In genomic region chr10:16988900-16989299, GRCh38 we compare ENCODE assay signal across 19 cellular contexts.
DNase-seq lines count a peak whose midpoint lies in the region; ATAC-seq, FAIRE-seq and TF ChIP-seq lines count a peak whose summit lies in the region.
"Had no signal": no experiment of that assay in that cellular context is flagged by ENCODE, and none has a peak within 500 bp of the region (broad histone marks: within the 10 kb centered on the region; RNA-seq: fewer than 3 reads in every experiment).

No MANE protein-coding gene starts in this region.

- TF ChIP-seq CTCF in Panc1 (IDR thresholded peaks at IDR 0.05), result no peak
- TF ChIP-seq CTCF in K562 (IDR thresholded peaks at IDR 0.05 in 2 of 3, conservative IDR thresholded peaks at IDR 0.05 in 1 of 3; ENCODE audit: insufficient read depth in 2 of 3, low read depth in 1 of 3, low read length in 3 of 3), result no peak
- no peak for TF ChIP-seq CTCF in neural progenitor cell (IDR thresholded peaks at IDR 0.05)
- TF ChIP-seq CTCF in D721Med (IDR thresholded peaks at IDR 0.05; ENCODE audit: insufficient read depth, missing control alignments), result no peak

- peaks cover 10% of the 10 kb centered on the region for H3K9me3 Mint-ChIP-seq in neural progenitor cell
- H3K9me3 Mint-ChIP-seq in activated naive CD8-positive, alpha-beta T cell treated with anti-CD3 and anti-CD28 coated beads, Interleukin-2, amount 50 U/mL, for 24 hours, result no peaks in the 10 kb centered on the region
- H3K9me3 Mint-ChIP-seq: CD4-positive, alpha-beta T cell had no signal

- intact Hi-C loops in Panc1 (cut with micrococcal nuclease; ENCODE audit: unreplicated experiment), result no loop called here
- intact Hi-C loops in K562 (cut with micrococcal nuclease), result no loop called here

- H3K9ac ChIP-seq in K562 (ENCODE audit: insufficient read depth in 1 of 2, low read depth in 2 of 2, low read length in 2 of 2), result no peak overlapping the region
- H3K9ac ChIP-seq in neural progenitor cell, result no peak overlapping the region

- H4K20me1 ChIP-seq in K562 (replicated peaks; ENCODE audit: control insufficient read depth, insufficient read depth, low read length) (no peaks in the 10 kb centered on the region), neural progenitor cell (ENCODE audit: low read depth) (no peaks in the 10 kb centered on the region)

- CTCF ChIA-PET in Panc1 (lab: Charles Lee), result no interaction called here
- CTCF ChIA-PET in K562 (lab: Yijun Ruan, JAX; ENCODE audit: low intra/inter-chr PET ratio), result no interaction called here

- TF ChIP-seq RAD21 in K562 (CRISPR knock-in tag; conservative IDR thresholded peaks at IDR 0.05 in 1 of 2, IDR thresholded peaks at IDR 0.05 in 1 of 2), result no peak

- H3K9me1 ChIP-seq in K562 (ENCODE audit: control insufficient read depth, insufficient read depth, low read length), result no peaks in the 10 kb centered on the region

- no peak for TF ChIP-seq EP300 in K562 (IDR thresholded peaks at IDR 0.05; ENCODE audit: low read length)

- H3K4me1 ChIP-seq in Panc1 (ENCODE audit: control insufficient read depth, insufficient read depth, low read length) (peaks cover 29% of the 10 kb centered on the region), K562 (replicated peaks in 1 of 2; ENCODE audit: control insufficient read depth in 2 of 2, insufficient read depth in 2 of 2, low read length in 2 of 2) (peaks cover 0 to 7% of the 10 kb centered on the region in 2 experiments; a peak in 3 of 5 replicates), neural progenitor cell (peaks cover 17% of the 10 kb centered on the region)

- H3F3A ChIP-seq in neural progenitor cell (ENCODE audit: low read depth), result no peaks in the 10 kb centered on the region

- in situ Hi-C loops in Panc1 (cut with HindIII; ENCODE audit: low pct_unique_long_range_greater_than_20kb, low sequenced_read_pairs), result no loop called here
- in situ Hi-C loops in K562 (cut with MboI), result no loop called here

- H3K79me2 ChIP-seq in K562 (ENCODE audit: control insufficient read depth, insufficient read depth, low read length) (no peaks in the 10 kb centered on the region), neural progenitor cell (ENCODE audit: low read depth) (no peaks in the 10 kb centered on the region)

- H3K27me3 Mint-ChIP-seq in neural progenitor cell (ENCODE audit: insufficient read depth, low read depth), result peaks cover 10% of the 10 kb centered on the region
- H3K27me3 Mint-ChIP-seq in activated naive CD8-positive, alpha-beta T cell treated with anti-CD3 and anti-CD28 coated beads, Interleukin-2, amount 50 U/mL, for 24 hours, result no peaks in the 10 kb centered on the region
- H3K27me3 Mint-ChIP-seq: CD4-positive, alpha-beta T cell had no signal

- 53% methylated on average over 2 of the region's 2 CpGs for WGBS in K562 (ENCODE audit: insufficient coverage, low coverage, missing lambda C conversion rate)

- peaks cover 13% of the 10 kb centered on the region for H3K36me3 Mint-ChIP-seq in neural progenitor cell
- no peaks in the 10 kb centered on the region for H3K36me3 Mint-ChIP-seq in activated naive CD8-positive, alpha-beta T cell treated with anti-CD3 and anti-CD28 coated beads, Interleukin-2, amount 50 U/mL, for 24 hours (ENCODE audit: low read depth)

- H3K4me2 ChIP-seq in K562 (ENCODE audit: insufficient read depth, low read length) (no peak overlapping the region), neural progenitor cell (no peak overlapping the region)

- peak overlapping the region; percentile 51 for H3K27ac Mint-ChIP-seq in neural progenitor cell
- H3K27ac Mint-ChIP-seq in activated naive CD8-positive, alpha-beta T cell treated with anti-CD3 and anti-CD28 coated beads, Interleukin-2, amount 50 U/mL, for 24 hours, result no peak overlapping the region
- H3K27ac Mint-ChIP-seq: B cell; CD4-positive, alpha-beta T cell had no signal

- peaks cover 10% of the 10 kb centered on the region; the same call in 1 of the 2 replicates for H3K9me3 ChIP-seq in Panc1 (ENCODE audit: control insufficient read depth, insufficient read depth, low read depth, low read length)
- H3K9me3 ChIP-seq in K562 (replicated peaks; ENCODE audit: control insufficient read depth, insufficient read depth, low read depth, low read length), result 0 out of 2 replicates have a peak, but pooled peaks cover 2% of the 10 kb centered on the region
- H3K9me3 ChIP-seq in neural progenitor cell (ENCODE audit: low read depth), result no peaks in the 10 kb centered on the region
- H3K9me3 ChIP-seq: HAP-1 had no signal

- DNase-seq in DMS53 (lab: John Stamatoyannopoulos, UW) (peak; percentile 52), Panc1 (ENCODE audit: low read depth, low spot score) (no peak), K562 (ENCODE audit: extremely low read depth in 1 of 4, low spot score in 3 of 4) (no peak), neural progenitor cell (ENCODE audit: low spot score) (no peak), D721Med (ENCODE audit: insufficient read length, low spot score) (no peak), Ammon's horn (ENCODE audit: low spot score) (no peak), NCI-H1694 treated with DMSO at 0.1 percent for 48 hours (lab: John Stamatoyannopoulos, UW) (no peak)
- no peak for DNase-seq in activated naive CD8-positive, alpha-beta T cell treated with anti-CD3 and anti-CD28 coated beads, Interleukin-2, amount 50 U/mL, for 24 hours
- DNase-seq: ACHN; C1 segment of cervical spinal cord; Calu3; CD4-positive, alpha-beta T cell; DND-41; GF-D8 had no signal

- H3K27me3 ChIP-seq in Panc1 (ENCODE audit: control insufficient read depth, insufficient read depth, low read length) (no peaks in the 10 kb centered on the region), K562 (ENCODE audit: control insufficient read depth in 2 of 2, insufficient read depth in 2 of 2, low read length in 2 of 2) (no peaks in the 10 kb centered on the region), neural progenitor cell (no peaks in the 10 kb centered on the region)

- H2AFZ ChIP-seq in K562 (ENCODE audit: low read depth, low read length), result no peak overlapping the region
- no peak overlapping the region for H2AFZ ChIP-seq in neural progenitor cell (replicated peaks)

- H3K36me3 ChIP-seq in Panc1 (ENCODE audit: control insufficient read depth, insufficient read depth, low read length) (no peaks in the 10 kb centered on the region), K562 (ENCODE audit: control insufficient read depth, insufficient read depth, low read length) (no peaks in the 10 kb centered on the region), neural progenitor cell (no peaks in the 10 kb centered on the region)
- H3K36me3 ChIP-seq: HAP-1 had no signal

- POLR2A ChIA-PET in Panc1 (lab: Charles Lee) (interaction anchor here (0.6 kb wide), 1 partner anchor 248 kb away, joined by 3 read pairs; no protein-coding TSS in a partner anchor), K562 (lab: Yijun Ruan, JAX) (no interaction called here)

- H3K4me3 ChIP-seq in Panc1 (ENCODE audit: low read depth in 2 of 2, low read length in 2 of 2) (no peak overlapping the region), K562 (no peak overlapping the region), neural progenitor cell (no peak overlapping the region)
- H3K4me3 ChIP-seq: HAP-1 had no signal

- ATAC-seq in Panc1 (peak; percentile 79), K562 (no peak)
- no peak for ATAC-seq in activated naive CD8-positive, alpha-beta T cell treated with anti-CD3 and anti-CD28 coated beads, Interleukin-2, amount 50 U/mL, for 24 hours

- FAIRE-seq in K562 (lab: Jason Lieb, UNC), result peak; percentile 56
- no peak for FAIRE-seq in D721Med (lab: Jason Lieb, UNC)
- FAIRE-seq: GM19239, H1 had no signal

- no peak overlapping the region for H3K4me3 Mint-ChIP-seq in neural progenitor cell
- H3K4me3 Mint-ChIP-seq in activated naive CD8-positive, alpha-beta T cell treated with anti-CD3 and anti-CD28 coated beads, Interleukin-2, amount 50 U/mL, for 24 hours, result no peak overlapping the region
- H3K4me3 Mint-ChIP-seq: B cell; CD4-positive, alpha-beta T cell had no signal

- H3K4me1 Mint-ChIP-seq in neural progenitor cell, result peaks cover 59% of the 10 kb centered on the region
- no peaks in the 10 kb centered on the region for H3K4me1 Mint-ChIP-seq in activated naive CD8-positive, alpha-beta T cell treated with anti-CD3 and anti-CD28 coated beads, Interleukin-2, amount 50 U/mL, for 24 hours
- H3K4me1 Mint-ChIP-seq: B cell had no signal

- BruUV-seq in Panc1 (replicated peaks; lab: Mats Ljungman, UMichigan) (no TSS peak), K562 (replicated peaks; lab: Mats Ljungman, UMichigan) (no TSS peak)

- H3K27ac ChIP-seq in Panc1 (ENCODE audit: low read length), result peak overlapping the region; percentile 99
- no peak overlapping the region for H3K27ac ChIP-seq in K562 (ENCODE audit: extremely low read depth, low read depth, low read length)
- no peak overlapping the region for H3K27ac ChIP-seq in neural progenitor cell
- H3K27ac ChIP-seq: HL-60 had no signal

- TF ChIP-seq POLR2A in K562 (conservative IDR thresholded peaks at IDR 0.05), result no peak

TF ChIP-seq in K562, 482 proteins besides CTCF, POLR2A, EP300 and RAD21 (continues in another document):
- TF ChIP-seq ZNF766 (CRISPR knock-in tag; conservative IDR thresholded peaks at IDR 0.05) (no peak), PHTF2 (CRISPR knock-in tag; IDR thresholded peaks at IDR 0.05) (no peak), MAFF (IDR thresholded peaks at IDR 0.05; ENCODE audit: low read length) (no peak), HNRNPH1 (optimal IDR thresholded peaks at IDR 0.05; ENCODE audit: low read depth, low read length) (no peak), TOE1 (IDR thresholded peaks at IDR 0.05; ENCODE audit: borderline replicate concordance) (no peak), TOE1 (CRISPR knock-in tag; IDR thresholded peaks at IDR 0.05; ENCODE audit: borderline replicate concordance, low read depth) (no peak)
- TF ChIP-seq, protein P1, sequence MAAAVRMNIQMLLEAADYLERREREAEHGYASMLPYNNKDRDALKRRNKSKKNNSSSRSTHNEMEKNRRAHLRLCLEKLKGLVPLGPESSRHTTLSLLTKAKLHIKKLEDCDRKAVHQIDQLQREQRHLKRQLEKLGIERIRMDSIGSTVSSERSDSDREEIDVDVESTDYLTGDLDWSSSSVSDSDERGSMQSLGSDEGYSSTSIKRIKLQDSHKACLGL (CRISPR knock-in tag; IDR thresholded peaks at IDR 0.05; ENCODE audit: borderline replicate concordance, poor library complexity, severe bottlenecking), result no peak
